In genomic region chr16:23595951-23596720, GRCh38 we compare ENCODE assay signal across 8 cellular contexts. TPM values are rescaled to one million over a fixed set of nuclear protein-coding genes. Genes with fewer than 3 reads are reported as not detected.
DNase-seq lines count a peak whose midpoint lies in the region; ATAC-seq and TF ChIP-seq lines count a peak whose summit lies in the region.

NDUFAB1 (minus strand) TSS chr16:23596316; CDS start chr16:23596290, 26 bp downstream.

- H3K4me2 ChIP-seq in GM23248 (ENCODE audit: unreplicated experiment), result peak within 1 kb of the TSS; percentile 96

- peak within 1 kb of the TSS; percentile 93 for H3K9ac ChIP-seq in GM23248

- in situ Hi-C loops in GM23248 (cut with MboI), result no loop called here

- peak within 1 kb of the TSS; percentile 53 for H3K27ac ChIP-seq in GM23248

- H3K36me3 Mint-ChIP-seq in activated T-helper 2 cell treated with anti-CD3 and anti-CD28 coated beads, Interferon-gamma antibody, Interleukin-2, Interleukin-4, amounts not matched to agents 10 μg/mL and 5 μg/mL and 100 μg/mL, durations not matched to agents 14 hours and 24 hours and 36 hours (ENCODE audit: low read depth), result peaks cover 30% of the 10 kb centered on the region
- peaks cover 27% of the 10 kb centered on the region for H3K36me3 Mint-ChIP-seq in nephron (ENCODE audit: low read depth)

- TF ChIP-seq CTCF in fibroblast of pulmonary artery (IDR thresholded peaks at IDR 0.05; ENCODE audit: low read length, missing control alignments), result peak; percentile 51
- peak; percentile 100 for TF ChIP-seq CTCF in nephron (IDR thresholded peaks at IDR 0.05; ENCODE audit: unreplicated experiment in 3 of 3)

- no peaks in the 10 kb centered on the region for H3K27me3 ChIP-seq in GM23248 (replicated peaks; ENCODE audit: insufficient read depth)

- H3K27me3 Mint-ChIP-seq in activated T-helper 2 cell treated with anti-CD3 and anti-CD28 coated beads, Interferon-gamma antibody, Interleukin-2, Interleukin-4, amounts not matched to agents 10 μg/mL and 5 μg/mL and 100 μg/mL, durations not matched to agents 14 hours and 24 hours and 36 hours (ENCODE audit: low read depth), result no peaks in the 10 kb centered on the region
- H3K27me3 Mint-ChIP-seq in nephron (ENCODE audit: low read depth), result no peaks in the 10 kb centered on the region

- peaks cover 50% of the 10 kb centered on the region for H3K79me2 ChIP-seq in GM23248 (ENCODE audit: insufficient read depth)

- H3K9me2 ChIP-seq in GM23248 (ENCODE audit: insufficient read depth), result no peaks in the 10 kb centered on the region

- peaks cover 8% of the 10 kb centered on the region for H3K4me1 ChIP-seq in GM23248 (ENCODE audit: insufficient read depth)

- H4K20me1 ChIP-seq in GM23248 (ENCODE audit: insufficient read depth), result no peaks in the 10 kb centered on the region

- ATAC-seq in stimulated activated naive CD8-positive, alpha-beta T cell treated with anti-CD3 and anti-CD28 coated beads, Interleukin-15, Interleukin-2, amounts not matched to agents 100 U/mL and 50 U/mL, for 24 hours, result peak; percentile 97

- peak within 1 kb of the TSS; percentile 92 for H2AFZ ChIP-seq in GM23248

- peak within 1 kb of the TSS; percentile 88 for H3K4me3 ChIP-seq in GM23248
- H3K4me3 ChIP-seq in fibroblast of pulmonary artery (replicated peaks; ENCODE audit: low read depth, low read length), result peak within 1 kb of the TSS; percentile 96

- H3K4me3 Mint-ChIP-seq in activated T-helper 2 cell treated with anti-CD3 and anti-CD28 coated beads, Interferon-gamma antibody, Interleukin-2, Interleukin-4, amounts not matched to agents 10 μg/mL and 5 μg/mL and 100 μg/mL, durations not matched to agents 14 hours and 24 hours and 36 hours (ENCODE audit: low read depth), result peak within 1 kb of the TSS; percentile 81
- peak within 1 kb of the TSS; percentile 84 to 91 (median 89) for H3K4me3 Mint-ChIP-seq in nephron

- 1% methylated on average over 60 to 63 of the region's 67 CpGs for WGBS in GM23248 (ENCODE audit: low coverage in 1 of 2, low lambda C conversion rate in 2 of 2, missing lambda C conversion rate in 2 of 2), 2 experiments

- H3K9me3 ChIP-seq in GM23248 (ENCODE audit: low read depth), result no peaks in the 10 kb centered on the region

- no peaks in the 10 kb centered on the region for H3K36me3 ChIP-seq in GM23248 (ENCODE audit: low read depth)

- no peaks in the 10 kb centered on the region for H3K9me3 Mint-ChIP-seq in activated T-helper 2 cell treated with anti-CD3 and anti-CD28 coated beads, Interferon-gamma antibody, Interleukin-2, Interleukin-4, amounts not matched to agents 10 μg/mL and 5 μg/mL and 100 μg/mL, durations not matched to agents 14 hours and 24 hours and 36 hours
- no peaks in the 10 kb centered on the region for H3K9me3 Mint-ChIP-seq in nephron

- H3F3A ChIP-seq in GM23248 (ENCODE audit: insufficient read depth), result no peaks in the 10 kb centered on the region

- H3K27ac Mint-ChIP-seq in activated T-helper 2 cell treated with anti-CD3 and anti-CD28 coated beads, Interferon-gamma antibody, Interleukin-2, Interleukin-4, amounts not matched to agents 10 μg/mL and 5 μg/mL and 100 μg/mL, durations not matched to agents 14 hours and 24 hours and 36 hours, result peak within 1 kb of the TSS; percentile 86
- H3K27ac Mint-ChIP-seq in nephron, result peak within 1 kb of the TSS in 2 of 3 experiments; percentile 74 to 78

- DNase-seq in ELF-1 (ENCODE audit: low read depth, low spot score) (peak; percentile 94), GM23248 (peak; percentile 97), Kasumi-1 (lab: John Stamatoyannopoulos, UW) (peak; percentile 57 to 59), RPMI7951 (ENCODE audit: low read depth) (peak; percentile 83), fibroblast of pulmonary artery (ENCODE audit: low read depth) (peak; percentile 85)
- peak; percentile 88 for DNase-seq in activated T-helper 2 cell treated with anti-CD3 and anti-CD28 coated beads, Interferon-gamma antibody, Interleukin-2, Interleukin-4, amounts not matched to agents 10 μg/mL and 5 μg/mL and 100 μg/mL, durations not matched to agents 14 hours and 24 hours and 36 hours (ENCODE audit: low spot score)
- DNase-seq in stimulated activated naive CD8-positive, alpha-beta T cell treated with anti-CD3 and anti-CD28 coated beads, Interleukin-15, Interleukin-2, amounts not matched to agents 100 U/mL and 50 U/mL, for 24 hours, result peak; percentile 94

- peaks cover 14% of the 10 kb centered on the region for H3K4me1 Mint-ChIP-seq in activated T-helper 2 cell treated with anti-CD3 and anti-CD28 coated beads, Interferon-gamma antibody, Interleukin-2, Interleukin-4, amounts not matched to agents 10 μg/mL and 5 μg/mL and 100 μg/mL, durations not matched to agents 14 hours and 24 hours and 36 hours (ENCODE audit: low read depth)
- H3K4me1 Mint-ChIP-seq in nephron, result peaks cover 4% of the 10 kb centered on the region

- intact Hi-C loops in activated T-helper 2 cell treated with anti-CD3 and anti-CD28 coated beads, Interferon-gamma antibody, Interleukin-2, Interleukin-4, amounts not matched to agents 10 μg/mL and 5 μg/mL and 100 μg/mL, durations not matched to agents 14 hours and 24 hours and 36 hours (cut with micrococcal nuclease), result loop anchor here (1.0 to 10.0 kb wide), 5 partner anchors 39 to 143 kb away; partner anchors contain the start of genes COG7, DCTN5, EARS2 and PALB2

RNA-seq across cellular contexts. Expression of gene NDUFAB1, which starts in this region (rescaled TPM):
- total RNA-seq in GM23248 (2014; rRNA removed; shearing (Covaris generic)), result 78.9 and 118 TPM in 2 replicates
- 234 and 235 TPM in 2 replicates for polyA plus RNA-seq in GM23248 (2016; fragmentation: Nextera tagmentation; extraction: Ambion mirVana)
- total RNA-seq in RPMI7951 (2014; rRNA removed; shearing (Covaris generic)), result 156 and 176 TPM in 2 replicates
- total RNA-seq in activated T-helper 2 cell treated with anti-CD3 and anti-CD28 coated beads, Interferon-gamma antibody, Interleukin-2, Interleukin-4, amounts not matched to agents 10 μg/mL and 5 μg/mL and 100 μg/mL, durations not matched to agents 14 hours and 24 hours and 36 hours, result 132 and 142 TPM in 2 replicates

Comparison
In these comparisons a context has a peak if more than half of its experiments do, and no peak if none do; other contexts are left out.
1. Peak in every context shown above with its lines: DNase-seq, ATAC-seq, H3K4me3 ChIP-seq and H3K27ac ChIP-seq.